ENCODE assay signal across 8 cellular contexts in the genomic region with DNA sequence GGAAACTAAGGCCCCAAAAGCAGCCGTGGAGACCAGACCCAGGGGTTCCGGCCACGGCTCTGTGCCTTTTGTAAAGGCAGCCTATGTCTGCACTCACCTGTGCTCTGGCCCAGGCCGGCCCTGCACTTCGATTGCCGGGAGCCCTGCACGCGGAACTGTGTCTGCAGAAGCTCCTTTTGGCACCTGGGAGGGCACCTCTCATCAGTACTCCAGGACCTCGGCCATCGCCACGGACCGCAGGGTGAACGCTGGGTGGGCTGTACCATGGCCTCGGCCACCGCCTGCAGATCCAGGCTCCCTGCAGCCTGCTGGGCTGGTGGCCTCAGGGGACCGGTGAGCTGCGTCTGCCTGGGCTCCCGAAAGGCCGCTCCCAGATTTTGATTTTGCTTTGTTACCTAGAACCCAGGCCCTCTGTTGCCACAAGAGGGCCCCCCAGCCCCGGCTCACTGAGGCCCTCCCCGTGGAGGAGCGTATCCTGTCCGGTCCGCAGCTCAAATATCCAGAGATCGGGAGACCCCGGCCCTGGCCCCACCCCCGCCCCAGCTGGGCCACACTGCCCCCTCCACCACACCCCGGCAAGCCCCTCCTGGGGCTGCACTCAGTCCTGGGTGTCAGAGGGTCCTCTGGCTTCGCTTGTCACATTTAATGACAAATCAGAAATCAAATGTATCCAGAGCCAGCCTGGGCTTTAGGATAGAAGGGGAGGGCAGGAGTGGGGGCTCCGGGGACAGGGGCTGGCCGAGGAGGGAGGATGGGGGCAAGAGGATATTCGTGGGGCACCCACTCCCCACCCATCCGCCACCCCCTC.
A peak's percentile ranks its signal among the peaks of the same experiment; 100 is the strongest.
DNase-seq lines count a peak whose midpoint lies in the region; ATAC-seq and TF ChIP-seq lines count a peak whose summit lies in the region.

No MANE protein-coding gene starts in this region.

- intact Hi-C loops in activated CD4-positive, alpha-beta T cell treated with anti-CD3 and anti-CD28 coated beads, Interleukin-2, amount 10 ng/mL, durations not matched to agents 24 days and 14 days (cut with micrococcal nuclease) = loop anchor here (2.0 to 10.0 kb wide), 4 partner anchors 78 to 299 kb away; partner anchors contain the start of genes NDUFV3 and SLC37A1

- in situ Hi-C loops in GM13977 (cut with MboI; ENCODE audit: low pct_unique_long_range_greater_than_20kb, low sequenced_read_pairs, unreplicated experiment) = loop anchor here (10.0 kb wide), 1 partner anchor 232 kb away; no protein-coding TSS in a partner anchor

- H3K9me3 Mint-ChIP-seq in activated CD4-positive, alpha-beta T cell treated with anti-CD3 and anti-CD28 coated beads, Interleukin-2, amount 10 ng/mL, durations not matched to agents 24 days and 14 days = no peaks in the 10 kb centered on the region

- H3K27ac Mint-ChIP-seq in activated CD4-positive, alpha-beta T cell treated with anti-CD3 and anti-CD28 coated beads, Interleukin-2, amount 10 ng/mL, durations not matched to agents 24 days and 14 days = no peak overlapping the region

- TF ChIP-seq CTCF in GM13977 (IDR thresholded peaks at IDR 0.05; ENCODE audit: extremely low read depth, insufficient read depth, missing control alignments) = peak; percentile 84

- H3K4me1 Mint-ChIP-seq in activated CD4-positive, alpha-beta T cell treated with anti-CD3 and anti-CD28 coated beads, Interleukin-2, amount 10 ng/mL, durations not matched to agents 24 days and 14 days = peaks cover 15% of the 10 kb centered on the region

- no peaks in the 10 kb centered on the region for H3K36me3 Mint-ChIP-seq in activated CD4-positive, alpha-beta T cell treated with anti-CD3 and anti-CD28 coated beads, Interleukin-2, amount 10 ng/mL, durations not matched to agents 24 days and 14 days (ENCODE audit: low read depth)

- DNase-seq in 8988T (peak; percentile 96), GM13977 (ENCODE audit: low spot score) (peak; percentile 93), NCI-H460 (ENCODE audit: extremely low read depth, low read depth) (peak; percentile 60), dermis microvascular lymphatic vessel endothelial cell (ENCODE audit: low read depth in 2 of 2) (peak; percentile 12 to 53), medulla oblongata (ENCODE audit: extremely low spot score) (peak; percentile 75)
- peak; percentile 90 for DNase-seq in activated CD4-positive, alpha-beta T cell treated with anti-CD3 and anti-CD28 coated beads, Interleukin-2, amount 10 ng/mL, durations not matched to agents 24 days and 14 days
- DNase-seq in stimulated activated CD4-positive, alpha-beta T cell treated with anti-CD3 and anti-CD28 coated beads, TNF-alpha, amount 100 ng/mL, for 48 hours (ENCODE audit: low read depth in 3 of 3) = peak; percentile 40 to 60 (median 54)

- H3K4me3 Mint-ChIP-seq in activated CD4-positive, alpha-beta T cell treated with anti-CD3 and anti-CD28 coated beads, Interleukin-2, amount 10 ng/mL, durations not matched to agents 24 days and 14 days = no peak overlapping the region

- ATAC-seq in HG02763 (IDR thresholded peaks at IDR 0.05; ENCODE audit: unreplicated experiment) = no peak

- H3K27me3 Mint-ChIP-seq in activated CD4-positive, alpha-beta T cell treated with anti-CD3 and anti-CD28 coated beads, Interleukin-2, amount 10 ng/mL, durations not matched to agents 24 days and 14 days = peaks cover 2% of the 10 kb centered on the region

Comparison
In these comparisons a context has a peak if more than half of its experiments do, and no peak if none do; other contexts are left out.
1. DNase-seq: peak in every context shown above with its lines; median percentile 96 in 8988T; 93 in GM13977; 90 in activated CD4-positive, alpha-beta T cell treated with anti-CD3 and anti-CD28 coated beads, Interleukin-2, amount 10 ng/mL, durations not matched to agents 24 days and 14 days; 75 in medulla oblongata; 60 in NCI-H460; 54 in stimulated activated CD4-positive, alpha-beta T cell treated with anti-CD3 and anti-CD28 coated beads, TNF-alpha, amount 100 ng/mL, for 48 hours; 32 in dermis microvascular lymphatic vessel endothelial cell.